In genomic region chr7:832968-833424, GRCh38 we compare ENCODE assay signal across 1 cellular context.
TF ChIP-seq lines count a peak whose summit lies in the region.

No MANE protein-coding gene starts in this region.

TF ChIP-seq in H1, 55 proteins besides CTCF, POLR2A, EP300 and RAD21:
- TF ChIP-seq SP4 (IDR thresholded peaks at IDR 0.05; ENCODE audit: low read length) (no peak), ZNF274 (IDR thresholded peaks at IDR 0.05; ENCODE audit: borderline replicate concordance, extremely low read depth, low read length) (no peak), RNF2 (IDR thresholded peaks at IDR 0.05; ENCODE audit: borderline replicate concordance, low read depth, low read length, missing control alignments, poor library complexity, severe bottlenecking) (no peak), HDAC6 (IDR thresholded peaks at IDR 0.05; ENCODE audit: low read depth, low read length) (no peak), JUND (IDR thresholded peaks at IDR 0.05; ENCODE audit: low read length) (no peak), SRF (IDR thresholded peaks at IDR 0.05; ENCODE audit: low read depth, low read length) (no peak), MAFK (IDR thresholded peaks at IDR 0.05; ENCODE audit: low read depth, low read length) (no peak), E2F6 (IDR thresholded peaks at IDR 0.05) (no peak), YY1 (IDR thresholded peaks at IDR 0.05; ENCODE audit: low read depth, low read length) (no peak)
TF ChIP-seq in H1: peak in this region for 0.
